Comparison of ENCODE assay signal across 15 cellular contexts in genomic region chr11:772429-773390, GRCh38. TPM values are rescaled to one million over a fixed set of nuclear protein-coding genes. Genes with fewer than 3 reads are reported as not detected.
DNase-seq lines count a peak whose midpoint lies in the region; ATAC-seq and TF ChIP-seq lines count a peak whose summit lies in the region.
"Had no signal": no experiment of that assay in that cellular context is flagged by ENCODE, and none has a peak within 500 bp of the region (broad histone marks: within the 10 kb centered on the region; RNA-seq: fewer than 3 reads in every experiment).

No MANE protein-coding gene starts in this region.

- H3K27ac ChIP-seq in caudate nucleus (ENCODE audit: low read depth, low read length) (peak overlapping the region; percentile 91), testis (no peak overlapping the region)
- H3K27ac ChIP-seq: body of pancreas had no signal

- H3K36me3 ChIP-seq in testis (ENCODE audit: low read depth, missing control alignments), result no peaks in the 10 kb centered on the region

- H3K4me3 ChIP-seq in testis, result no peak overlapping the region
- H3K4me3 ChIP-seq: body of pancreas, smooth muscle cell had no signal

- DNase-seq in caudate nucleus (lab: John Stamatoyannopoulos, UW), result peak in 60 of 61 donors; percentile 42 to 97 (median 88)
- peak; percentile 97 for DNase-seq in medulla oblongata (ENCODE audit: extremely low spot score)
- peak; percentile 67 for DNase-seq in testis
- no peak for DNase-seq in NCI-H1105 treated with DMSO at 0.1 percent for 48 hours (lab: John Stamatoyannopoulos, UW)
- DNase-seq: activated CD4-positive, alpha-beta memory T cell treated with anti-CD3 and anti-CD28 coated beads for 36 hours; CD8-positive, alpha-beta memory T cell; GF-D8; left cardiac atrium; natural killer cell; NCI-H1930; NCI-H748 treated with DMSO at 0.1 percent for 48 hours; Right ventricle myocardium superior had no signal

- WGBS in testis, 2 donors, result 59 to 82% methylated on average over 18 to 34 of the region's 34 CpGs

- TF ChIP-seq POLR2A in testis (IDR thresholded peaks at IDR 0.05), result no peak

- H3K27me3 ChIP-seq in testis, result no peaks in the 10 kb centered on the region
- H3K27me3 ChIP-seq: body of pancreas had no signal

- no peak for ATAC-seq in GM18867 (IDR thresholded peaks at IDR 0.05; ENCODE audit: unreplicated experiment)
- ATAC-seq: body of pancreas, left cardiac atrium, natural killer cell had no signal

- H3K4me1 ChIP-seq in testis, result peaks cover 23% of the 10 kb centered on the region

- no peaks in the 10 kb centered on the region for H3K9me3 ChIP-seq in testis
- H3K9me3 ChIP-seq: body of pancreas had no signal

- no peak for TF ChIP-seq CTCF in testis (IDR thresholded peaks at IDR 0.05)

- intact Hi-C loops in testis (cut with DNase I; ENCODE audit: low total_unique reads), result no loop called here

RNA-seq across cellular contexts. Expression of gene GATD1, which starts 4.6 kb away (rescaled TPM):
- total RNA-seq in testis, result 10 to 100 TPM; 80.9 to 84.2 TPM
- 64.3 TPM for polyA plus RNA-seq in testis (ENCODE audit: insufficient read depth, low read depth, low replicate concordance)

RNA-seq across cellular contexts. Expression of gene CEND1, which starts 17.2 kb away (rescaled TPM):
- total RNA-seq in testis, result 1 to 10 TPM; 1.0 to 2.1 TPM
- polyA plus RNA-seq in testis (ENCODE audit: insufficient read depth, low read depth, low replicate concordance), result 0.50 TPM
- total RNA-seq: natural killer cell, smooth muscle cell had no signal

RNA-seq across cellular contexts. Expression of gene SLC25A22, which starts 25.4 kb away (rescaled TPM):
- total RNA-seq in testis, result 10 to 100 TPM; 39.7 to 42.4 TPM
- polyA plus RNA-seq in testis (ENCODE audit: insufficient read depth, low read depth, low replicate concordance), result 25.1 TPM

RNA-seq across cellular contexts. Expression of gene TALDO1, which starts 25.4 kb away (rescaled TPM):
- 10 to 100 TPM; 84.8 to 88.1 TPM for total RNA-seq in testis
- polyA plus RNA-seq in testis (ENCODE audit: insufficient read depth, low read depth, low replicate concordance), result 86.6 TPM

RNA-seq across cellular contexts. Expression of gene PIDD1, which starts 32.3 kb away (rescaled TPM):
- total RNA-seq in testis, result 10 to 100 TPM; 50.7 to 59.3 TPM
- 17.6 TPM for polyA plus RNA-seq in testis (ENCODE audit: insufficient read depth, low read depth, low replicate concordance)
